1 cellular context compared by ENCODE assay signal in the genomic region with DNA sequence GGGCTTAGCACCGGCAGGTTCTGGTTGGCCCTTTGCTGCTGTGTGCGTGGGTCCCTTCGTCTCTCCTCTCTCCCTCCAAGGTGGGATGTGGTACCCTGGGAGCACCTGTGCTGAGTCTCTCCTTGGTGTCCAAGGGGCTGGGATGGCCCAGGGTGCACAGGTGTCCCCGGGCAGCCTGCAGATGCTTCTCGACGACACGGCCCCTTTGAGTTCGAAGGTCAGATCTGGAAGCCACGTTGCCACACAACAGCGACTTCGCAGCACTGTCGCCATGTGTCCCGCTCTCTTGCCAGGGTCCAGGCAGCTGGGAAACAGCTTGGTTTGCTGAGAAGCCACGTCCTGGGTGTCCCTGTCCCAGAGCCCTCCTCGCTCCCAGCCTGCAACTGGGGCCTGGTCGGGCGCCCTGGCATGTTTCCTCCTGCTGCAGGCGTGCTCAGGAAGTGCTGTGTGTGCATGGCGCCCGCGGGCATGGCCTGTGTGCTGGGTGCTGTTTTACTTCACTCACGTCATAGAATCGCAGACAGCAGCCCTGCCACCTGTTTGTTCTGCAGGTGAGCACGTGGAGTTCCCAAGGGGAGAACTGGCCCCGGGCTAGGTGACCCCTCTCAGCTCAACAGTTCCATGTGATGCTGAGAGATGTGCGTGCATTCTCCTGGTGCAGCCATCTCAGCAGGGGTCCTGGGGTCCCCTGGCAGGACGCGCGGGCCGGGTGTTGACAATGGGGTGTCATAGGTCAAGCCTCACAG.
TF ChIP-seq lines count a peak whose summit lies in the region.

No MANE protein-coding gene starts in this region.

TF ChIP-seq in H1, 55 proteins besides CTCF, POLR2A, EP300 and RAD21:
- TF ChIP-seq POLR2AphosphoS5 (IDR thresholded peaks at IDR 0.05; ENCODE audit: low read depth, low read length), result no peak
- no peak for TF ChIP-seq RFX5 (IDR thresholded peaks at IDR 0.05; ENCODE audit: borderline replicate concordance, low read depth, low read length)
- TF ChIP-seq SRF (IDR thresholded peaks at IDR 0.05; ENCODE audit: low read depth, low read length), result no peak
- TF ChIP-seq MAFK (IDR thresholded peaks at IDR 0.05; ENCODE audit: low read depth, low read length), result no peak
- no peak for TF ChIP-seq ASH2L (IDR thresholded peaks at IDR 0.05; ENCODE audit: low read length)
- TF ChIP-seq SUZ12 (IDR thresholded peaks at IDR 0.05; ENCODE audit: low read length), result no peak
- no peak for TF ChIP-seq EZH2 (IDR thresholded peaks at IDR 0.05; ENCODE audit: low read depth, low read length, severe bottlenecking)
- TF ChIP-seq, protein P1, sequence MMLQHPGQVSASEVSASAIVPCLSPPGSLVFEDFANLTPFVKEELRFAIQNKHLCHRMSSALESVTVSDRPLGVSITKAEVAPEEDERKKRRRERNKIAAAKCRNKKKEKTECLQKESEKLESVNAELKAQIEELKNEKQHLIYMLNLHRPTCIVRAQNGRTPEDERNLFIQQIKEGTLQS (IDR thresholded peaks at IDR 0.05; ENCODE audit: insufficient read depth, low read depth, low read length), result no peak
- TF ChIP-seq SP4 (IDR thresholded peaks at IDR 0.05; ENCODE audit: low read length), result no peak
- no peak for TF ChIP-seq TBP (IDR thresholded peaks at IDR 0.05; ENCODE audit: low read depth, low read length)
- TF ChIP-seq NRF1 (IDR thresholded peaks at IDR 0.05; ENCODE audit: low read depth, low read length), result no peak
